ENCODE assay signal across 29 cellular contexts in the genomic region with DNA sequence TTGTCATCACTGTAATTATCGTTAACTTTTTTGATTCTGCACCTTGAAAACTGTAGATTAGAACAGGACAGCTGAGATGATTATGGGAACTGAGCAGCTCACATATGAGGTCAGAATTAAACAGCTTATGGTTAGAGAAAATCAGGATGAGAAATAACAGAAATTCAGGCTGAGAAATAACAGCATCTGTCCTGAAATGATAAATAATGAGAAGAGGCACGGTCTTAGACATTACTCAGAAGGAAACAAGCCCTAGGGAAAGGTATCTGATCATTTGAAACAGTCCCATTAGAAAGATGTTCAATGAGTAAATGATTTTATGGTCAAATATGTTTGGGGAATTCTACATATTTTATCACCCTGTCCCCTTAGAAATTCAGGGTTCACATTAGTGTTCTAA.
"Had no signal": no experiment of that assay in that cellular context is flagged by ENCODE, and none has a peak within 500 bp of the region (broad histone marks: within the 10 kb centered on the region; RNA-seq: fewer than 3 reads in every experiment).

No MANE protein-coding gene starts in this region.

- H3K27me3 Mint-ChIP-seq: naive thymus-derived CD8-positive, alpha-beta T cell; stimulated activated memory B cell treated with anti-CD40 and anti-IgM and Interleukin-4, amounts not matched to agents 10 μg/mL and 1 μg/mL and 100 μg/mL, for 72 hours; stimulated activated naive CD8-positive, alpha-beta T cell treated with anti-CD3 and anti-CD28 coated beads, Interleukin-15, amount 100 ng/mL, for 72 hours had no signal

- H3K36me3 Mint-ChIP-seq: naive thymus-derived CD8-positive, alpha-beta T cell; natural killer cell treated with Interleukin-12 subunit alpha and Interleukin-12 subunit beta and Interleukin-15 and Interleukin-18, amount 100 ng/mL, for 72 hours; type B pancreatic cell had no signal

- ATAC-seq: naive thymus-derived CD8-positive, alpha-beta T cell; natural killer cell treated with Interleukin-12 subunit alpha and Interleukin-12 subunit beta and Interleukin-15 and Interleukin-18, amount 100 ng/mL, for 72 hours; pancreas; right cardiac atrium; right lobe of liver; stimulated activated memory B cell treated with anti-CD40 and anti-IgM and Interleukin-4, amounts not matched to agents 10 μg/mL and 1 μg/mL and 100 μg/mL, for 72 hours; stimulated activated naive CD8-positive, alpha-beta T cell treated with anti-CD3 and anti-CD28 coated beads, Interleukin-15, amount 100 ng/mL, for 72 hours; stimulated activated naive CD8-positive, alpha-beta T cell treated with anti-CD3 and anti-CD28 coated beads, Interleukin-15, Interleukin-2, amounts not matched to agents 100 U/mL and 50 U/mL, for 24 hours; upper lobe of right lung had no signal

- H3K4me1 Mint-ChIP-seq: nephron progenitor cell; neural crest cell; stimulated activated memory B cell treated with anti-CD40 and anti-IgM and Interleukin-4, amounts not matched to agents 10 μg/mL and 1 μg/mL and 100 μg/mL, for 72 hours had no signal

- H3K4me3 Mint-ChIP-seq: naive thymus-derived CD8-positive, alpha-beta T cell; natural killer cell treated with Interleukin-12 subunit alpha and Interleukin-12 subunit beta and Interleukin-15 and Interleukin-18, amount 100 ng/mL, for 72 hours; nephron progenitor cell; neural crest cell; stimulated activated memory B cell treated with anti-CD40 and anti-IgM and Interleukin-4, amounts not matched to agents 10 μg/mL and 1 μg/mL and 100 μg/mL, for 72 hours; stimulated activated naive CD8-positive, alpha-beta T cell treated with anti-CD3 and anti-CD28 coated beads, Interleukin-15, amount 100 ng/mL, for 72 hours; type B pancreatic cell had no signal

- H3K27ac ChIP-seq: neutrophil, pancreas, prostate gland, right lobe of liver, sigmoid colon, suprapubic skin, testis, tibial artery, transverse colon, upper lobe of right lung, uterus had no signal

- DNase-seq: naive thymus-derived CD8-positive, alpha-beta T cell; nephron progenitor cell; nucleus accumbens; pancreas; retina; right cardiac atrium; right lobe of liver; sigmoid colon; small intestine; stimulated activated CD4-positive, alpha-beta T cell treated with anti-CD3 and anti-CD28 coated beads, Interleukin-15, amount 100 ng/mL, for 24 hours; stimulated activated CD4-positive, alpha-beta T cell treated with anti-CD3 and anti-CD28 coated beads, Interleukin-2, amount 100 ng/mL, for 24 hours; stimulated activated CD4-positive, alpha-beta T cell treated with anti-CD3 and anti-CD28 coated beads, Interleukin-2, amount 100 ng/mL, for 48 hours; stimulated activated CD4-positive, alpha-beta T cell treated with anti-CD3 and anti-CD28 coated beads, Interleukin-4, amount 100 ng/mL, for 24 hours; stimulated activated naive CD4-positive, alpha-beta T cell; stimulated activated naive CD8-positive, alpha-beta T cell treated with anti-CD3 and anti-CD28 coated beads, Interleukin-15, amount 100 ng/mL, for 72 hours; stimulated activated naive CD8-positive, alpha-beta T cell treated with anti-CD3 and anti-CD28 coated beads, Interleukin-15, Interleukin-2, amounts not matched to agents 100 U/mL and 50 U/mL, for 24 hours; substantia nigra; testis; tibial artery; transverse colon; upper lobe of right lung; uterus had no signal

- H3K27me3 ChIP-seq: pancreas, right lobe of liver, sigmoid colon, suprapubic skin, testis, tibial artery, transverse colon, upper lobe of right lung, uterus had no signal

- H3K4me3 ChIP-seq: pancreas, prostate gland, right lobe of liver, sigmoid colon, suprapubic skin, testis, tibial artery, transverse colon, upper lobe of right lung, uterus had no signal

- H3K9me3 Mint-ChIP-seq: naive thymus-derived CD8-positive, alpha-beta T cell; natural killer cell treated with Interleukin-12 subunit alpha and Interleukin-12 subunit beta and Interleukin-15 and Interleukin-18, amount 100 ng/mL, for 72 hours; nephron progenitor cell; neural crest cell; stimulated activated memory B cell treated with anti-CD40 and anti-IgM and Interleukin-4, amounts not matched to agents 10 μg/mL and 1 μg/mL and 100 μg/mL, for 72 hours; type B pancreatic cell had no signal

- H3K36me3 ChIP-seq: neutrophil, pancreas, prostate gland, right lobe of liver, sigmoid colon, suprapubic skin, tibial artery, transverse colon, upper lobe of right lung, uterus had no signal

- FAIRE-seq: pancreas, small intestine had no signal

- H3K9me3 ChIP-seq: neutrophil, pancreas, prostate gland, right lobe of liver, sigmoid colon, suprapubic skin, testis, tibial artery, transverse colon, upper lobe of right lung, uterus had no signal

- H3K4me1 ChIP-seq: pancreas, prostate gland, right lobe of liver, sigmoid colon, suprapubic skin, testis, tibial artery, transverse colon, upper lobe of right lung, uterus had no signal

- H3K27ac Mint-ChIP-seq: naive thymus-derived CD8-positive, alpha-beta T cell; natural killer cell treated with Interleukin-12 subunit alpha and Interleukin-12 subunit beta and Interleukin-15 and Interleukin-18, amount 100 ng/mL, for 72 hours; nephron progenitor cell; stimulated activated memory B cell treated with anti-CD40 and anti-IgM and Interleukin-4, amounts not matched to agents 10 μg/mL and 1 μg/mL and 100 μg/mL, for 72 hours; stimulated activated naive CD8-positive, alpha-beta T cell treated with anti-CD3 and anti-CD28 coated beads, Interleukin-15, amount 100 ng/mL, for 72 hours; type B pancreatic cell had no signal
